ENCODE assay signal across 4 cellular contexts in the genomic region with DNA sequence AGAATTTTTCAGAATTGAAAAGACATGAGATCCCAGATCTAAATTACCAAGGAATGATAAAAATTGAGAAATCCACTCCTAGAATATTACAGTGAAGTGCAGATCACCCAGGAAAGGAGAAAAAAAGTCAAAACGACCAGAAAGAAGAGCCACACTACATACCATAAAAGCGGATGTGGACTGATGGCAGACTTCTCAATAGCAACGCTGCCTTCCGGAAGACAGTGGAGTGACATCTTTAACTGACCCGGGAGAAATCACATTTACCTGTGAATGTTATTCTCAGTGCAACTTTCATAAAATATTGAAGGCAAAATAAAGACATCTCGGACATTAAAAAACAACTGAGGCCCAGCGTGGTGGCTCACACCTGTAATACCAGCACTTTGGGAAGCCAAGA. TPM values are rescaled to one million over a fixed set of nuclear protein-coding genes. Genes with fewer than 3 reads are reported as not detected.
"Had no signal": no experiment of that assay in that cellular context is flagged by ENCODE, and none has a peak within 500 bp of the region (broad histone marks: within the 10 kb centered on the region; RNA-seq: fewer than 3 reads in every experiment).

No MANE protein-coding gene starts in this region.

RNA-seq across cellular contexts. Expression of a gene that starts 21.5 kb away (rescaled TPM):
- total RNA-seq: GM23248, H9, HT-29 had no signal
- polyA plus RNA-seq: GM23248, IgD-negative memory B cell had no signal

RNA-seq across cellular contexts. Expression of a gene that starts 44.5 kb away (rescaled TPM):
- total RNA-seq: GM23248 had no signal
- polyA plus RNA-seq: GM23248, IgD-negative memory B cell had no signal
